ENCODE assay signal across 28 cellular contexts in genomic region chr9:14730367-14730958, GRCh38. TPM values are rescaled to one million over a fixed set of nuclear protein-coding genes. Genes with fewer than 3 reads are reported as not detected.
A peak's percentile ranks its signal among the peaks of the same experiment; 100 is the strongest.
DNase-seq lines count a peak whose midpoint lies in the region; ATAC-seq and TF ChIP-seq lines count a peak whose summit lies in the region.
"Had no signal": no experiment of that assay in that cellular context is flagged by ENCODE, and none has a peak within 500 bp of the region (broad histone marks: within the 10 kb centered on the region; RNA-seq: fewer than 3 reads in every experiment).

No MANE protein-coding gene starts in this region.

- 60% methylated on average over 3 of the region's 3 CpGs for WGBS in hepatocyte (ENCODE audit: low lambda C conversion rate, missing lambda C conversion rate)
- 90 to 97% (median 96%) methylated on average over 3 of the region's 3 CpGs for WGBS in spleen, 5 donors

- intact Hi-C loops in Right ventricle myocardium superior (cut with DNase I) = no loop called here
- intact Hi-C loops in left cardiac atrium (cut with DNase I) = no loop called here
- intact Hi-C loops in sciatic nerve (cut with DNase I) = no loop called here
- intact Hi-C loops in spleen (cut with DNase I; ENCODE audit: low total_unique reads) = no loop called here

- no peak overlapping the region for H3K9ac ChIP-seq in SK-N-MC (ENCODE audit: insufficient read length)
- H3K9ac ChIP-seq: BLaER1, GM23248, KMS-11 had no signal

- H3K9me2 ChIP-seq in hepatocyte (replicated peaks; ENCODE audit: insufficient read depth) = no peaks in the 10 kb centered on the region

- DNase-seq in Right ventricle myocardium superior (no peak), left cardiac atrium (no peak), SK-N-MC (ENCODE audit: low read depth, low spot score) (no peak), hepatocyte (ENCODE audit: low spot score) (peak; percentile 59), sciatic nerve (ENCODE audit: low spot score) (no peak), spleen (no peak)
- no peak for DNase-seq in stimulated activated naive CD4-positive, alpha-beta T cell treated with Interleukin-2 at 50 U/mL for 16 hours (lab: John Stamatoyannopoulos, UW)
- DNase-seq: 8988T; ACHN; CD4-positive, CD25-positive, alpha-beta regulatory T cell; DMS153; DND-41; GM23248; H9; HFFc6; NCI-H1048; NCI-H1417; NCI-H1694; NCI-H2029 treated with DMSO at 0.1 percent for 48 hours; NCI-H226; NCI-H510A; NCI-H69; RPMI8226; SHP77 treated with DMSO at 0.1 percent for 48 hours had no signal

- H3K36me3 ChIP-seq in SK-N-MC (ENCODE audit: insufficient read depth, low read length) = no peaks in the 10 kb centered on the region
- H3K36me3 ChIP-seq in hepatocyte (replicated peaks; ENCODE audit: insufficient read depth, low read depth) = no peaks in the 10 kb centered on the region
- no peaks in the 10 kb centered on the region for H3K36me3 ChIP-seq in spleen
- H3K36me3 ChIP-seq: BLaER1 had no signal

- H3K79me2 ChIP-seq in hepatocyte = no peaks in the 10 kb centered on the region

- ATAC-seq in Right ventricle myocardium superior (ENCODE audit: poor library complexity) (peak; percentile 49), left cardiac atrium (no peak), sciatic nerve (peak; percentile 87), GM21515 (IDR thresholded peaks at IDR 0.05; ENCODE audit: unreplicated experiment) (no peak)

- H3K9me3 ChIP-seq in SK-N-MC (ENCODE audit: low read depth, low read length) = no peaks in the 10 kb centered on the region
- H3K9me3 ChIP-seq in hepatocyte (ENCODE audit: low read depth) = no peaks in the 10 kb centered on the region
- no peaks in the 10 kb centered on the region for H3K9me3 ChIP-seq in spleen
- H3K9me3 ChIP-seq: BLaER1 had no signal

- no peak overlapping the region for H3K4me2 ChIP-seq in hepatocyte
- H3K4me2 ChIP-seq: BLaER1, KMS-11 had no signal

- TF ChIP-seq CTCF in hepatocyte (IDR thresholded peaks at IDR 0.05; ENCODE audit: poor library complexity) (no peak), spleen (IDR thresholded peaks at IDR 0.05 in 8 of 11, conservative IDR thresholded peaks at IDR 0.05 in 3 of 11) (no peak)

- H3K27me3 ChIP-seq in hepatocyte = no peaks in the 10 kb centered on the region
- H3K27me3 ChIP-seq in spleen (replicated peaks in 1 of 7) = no peaks in the 10 kb centered on the region
- H3K27me3 ChIP-seq: BLaER1 had no signal

- H3K4me1 ChIP-seq in hepatocyte (ENCODE audit: insufficient read depth) (no peaks in the 10 kb centered on the region), spleen (no peaks in the 10 kb centered on the region)
- H3K4me1 ChIP-seq: BLaER1 had no signal

- H4K20me1 ChIP-seq in hepatocyte (ENCODE audit: insufficient read depth, poor library complexity, severe bottlenecking) = no peaks in the 10 kb centered on the region
- H4K20me1 ChIP-seq: BLaER1 had no signal

- no peak for TF ChIP-seq POLR2A in spleen (IDR thresholded peaks at IDR 0.05)

- H2AFZ ChIP-seq in hepatocyte = no peak overlapping the region
- H2AFZ ChIP-seq: GM23248 had no signal

- H3K4me3 ChIP-seq in SK-N-MC = no peak overlapping the region
- H3K4me3 ChIP-seq in hepatocyte = no peak overlapping the region
- H3K4me3 ChIP-seq in spleen = no peak overlapping the region
- H3K4me3 ChIP-seq: BLaER1, GM23248 had no signal

- H3K27ac ChIP-seq in SK-N-MC (peak overlapping the region; percentile 67), hepatocyte (peak overlapping the region; percentile 86), spleen (no peak overlapping the region)
- H3K27ac ChIP-seq: BLaER1, GM23248, KMS-11 had no signal

RNA-seq across cellular contexts. Expression of gene CER1, which starts 7.9 kb away (rescaled TPM):
- total RNA-seq in Right ventricle myocardium superior = not detected
- total RNA-seq in left cardiac atrium = not detected
- total RNA-seq in hepatocyte = 0.53 TPM in 1 of 2 replicates, not detected in the other
- not detected in 2 replicates for polyA plus RNA-seq in hepatocyte
- not detected for total RNA-seq in sciatic nerve
- not detected for total RNA-seq in spleen
- not detected for polyA plus RNA-seq in spleen
- total RNA-seq: CD4-positive, CD25-positive, alpha-beta regulatory T cell; GM23248; HFFc6 had no signal
- polyA plus RNA-seq: CD4-positive, CD25-positive, alpha-beta regulatory T cell; GM23248; IgD-negative memory B cell had no signal

RNA-seq across cellular contexts. Expression of gene ZDHHC21, which starts 37.2 kb away (rescaled TPM):
- total RNA-seq in Right ventricle myocardium superior = 4.8 TPM
- total RNA-seq in left cardiac atrium = 1 to 10 TPM; 7.3 to 8.9 TPM
- 13.9 and 17.7 TPM in 2 replicates for total RNA-seq in hepatocyte
- polyA plus RNA-seq in hepatocyte = 3.7 and 4.7 TPM in 2 replicates
- 16.9 TPM for total RNA-seq in sciatic nerve
- 10 to 100 TPM; 17.6 to 30.7 (median 20.8) TPM for total RNA-seq in spleen
- 1 to 10 TPM; 4.9 to 7.6 (median 7.4) TPM for polyA plus RNA-seq in spleen

Comparison
In these comparisons a context has a peak if more than half of its experiments do, and no peak if none do; other contexts are left out.
1. ATAC-seq: peak in Right ventricle myocardium superior (single experiment) and sciatic nerve (single experiment); none in left cardiac atrium (0 of 2) and GM21515 (single experiment).
2. H3K27ac ChIP-seq: peak in SK-N-MC (single experiment) and hepatocyte (single experiment); none in spleen (0 of 8).